In the genomic region with DNA sequence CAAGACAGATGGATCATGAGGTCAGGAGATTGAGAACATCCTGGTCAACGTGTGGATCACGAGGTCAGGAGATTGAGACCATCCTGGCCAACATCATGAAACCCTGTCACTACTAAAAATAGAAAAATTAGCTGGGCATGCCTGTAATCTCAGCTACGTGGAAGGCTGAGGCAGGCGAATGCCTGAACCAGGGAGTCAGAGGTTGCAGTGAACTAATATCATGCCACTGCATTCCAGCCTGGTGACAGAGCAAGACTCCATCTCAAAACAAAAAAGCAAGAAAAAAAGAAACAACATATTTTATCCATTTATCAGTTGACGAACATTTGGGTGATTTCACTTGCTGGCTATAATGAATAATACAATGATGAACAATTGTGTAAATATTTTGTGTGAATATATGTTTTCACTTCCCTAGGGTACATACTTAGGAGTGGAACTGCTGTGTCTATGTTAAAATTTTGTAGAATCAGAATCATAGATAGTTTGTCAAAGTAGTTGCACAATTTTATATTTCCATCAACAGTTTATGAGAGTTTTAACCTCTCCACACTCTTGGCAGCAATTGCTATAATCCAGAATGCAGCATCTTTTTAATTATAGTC, we compare ENCODE assay signal across 20 cellular contexts. TPM values are rescaled to one million over a fixed set of nuclear protein-coding genes. Genes with fewer than 3 reads are reported as not detected.
A peak's percentile ranks its signal among the peaks of the same experiment; 100 is the strongest.
DNase-seq lines count a peak whose midpoint lies in the region; ATAC-seq, FAIRE-seq and TF ChIP-seq lines count a peak whose summit lies in the region.
"Had no signal": no experiment of that assay in that cellular context is flagged by ENCODE, and none has a peak within 500 bp of the region (broad histone marks: within the 10 kb centered on the region; RNA-seq: fewer than 3 reads in every experiment).

No MANE protein-coding gene starts in this region.

- H3K4me3 ChIP-seq in left ventricle myocardium inferior (no peak overlapping the region), RWPE2 (ENCODE audit: severe bottlenecking) (no peak overlapping the region), fibroblast of villous mesenchyme (ENCODE audit: low read depth, low read length) (no peak overlapping the region), thoracic aorta (no peak overlapping the region)
- H3K4me3 ChIP-seq: breast epithelium, ovary, upper lobe of left lung had no signal

- H3K27ac ChIP-seq in left ventricle myocardium inferior (replicated peaks) (peak overlapping the region; percentile 46), RWPE2 (ENCODE audit: poor library complexity, severe bottlenecking) (peak overlapping the region; percentile 95), thoracic aorta (peak overlapping the region; percentile 43 to 60)
- H3K27ac ChIP-seq: breast epithelium, ovary, upper lobe of left lung had no signal

- H3K27me3 ChIP-seq in left ventricle myocardium inferior (ENCODE audit: low read depth) (no peaks in the 10 kb centered on the region), RWPE2 (ENCODE audit: insufficient read depth, poor library complexity, severe bottlenecking) (no peaks in the 10 kb centered on the region), thoracic aorta (replicated peaks; ENCODE audit: insufficient read depth) (no peaks in the 10 kb centered on the region)
- H3K27me3 ChIP-seq: breast epithelium, ovary, upper lobe of left lung had no signal

- H3K4me1 ChIP-seq in left ventricle myocardium inferior (no peaks in the 10 kb centered on the region), RWPE2 (ENCODE audit: insufficient read depth, poor library complexity, severe bottlenecking) (peaks cover 30% of the 10 kb centered on the region), thoracic aorta (ENCODE audit: control insufficient read depth in 1 of 2, low read depth in 2 of 2) (no peaks in the 10 kb centered on the region)
- H3K4me1 ChIP-seq: breast epithelium, upper lobe of left lung had no signal

- FAIRE-seq in H54 (lab: Jason Lieb, UNC) = no peak
- FAIRE-seq: A204.1 had no signal

- ATAC-seq in Right ventricle myocardium inferior (no peak), RWPE2 (ENCODE audit: low read depth) (peak; percentile 97), thoracic aorta (ENCODE audit: insufficient number of reproducible peaks, low FRiP score, low read depth) (peak; percentile 36)
- ATAC-seq: activated naive CD8-positive, alpha-beta T cell treated with anti-CD3 and anti-CD28 coated beads, Interleukin-2, amount 50 U/mL, for 24 hours; esophagus mucosa; HCT116; naive thymus-derived CD8-positive, alpha-beta T cell had no signal

- H3K9me3 ChIP-seq in left ventricle myocardium inferior (replicated peaks) (no peaks in the 10 kb centered on the region), RWPE2 (ENCODE audit: severe bottlenecking) (no peaks in the 10 kb centered on the region), thoracic aorta (no peaks in the 10 kb centered on the region)
- H3K9me3 ChIP-seq: breast epithelium, ovary, upper lobe of left lung had no signal

- no peak for TF ChIP-seq CTCF in left ventricle myocardium inferior (IDR thresholded peaks at IDR 0.05; ENCODE audit: borderline replicate concordance)
- no peak for TF ChIP-seq CTCF in RWPE2 (IDR thresholded peaks at IDR 0.05; ENCODE audit: poor library complexity, severe bottlenecking)
- no peak for TF ChIP-seq CTCF in fibroblast of villous mesenchyme (IDR thresholded peaks at IDR 0.05; ENCODE audit: insufficient read depth, low read depth, low read length)
- TF ChIP-seq CTCF in thoracic aorta (IDR thresholded peaks at IDR 0.05) = no peak

- intact Hi-C loops in left ventricle myocardium inferior (cut with micrococcal nuclease) (no loop called here), Right ventricle myocardium inferior (cut with DNase I) (no loop called here)

- no peak for DNase-seq in left ventricle myocardium inferior
- DNase-seq in Right ventricle myocardium inferior (ENCODE audit: missing footprints) = no peak
- peak; percentile 87 for DNase-seq in RWPE2 (ENCODE audit: low spot score)
- DNase-seq in fibroblast of villous mesenchyme (ENCODE audit: low read depth) = peak; percentile 49
- DNase-seq in thoracic aorta (ENCODE audit: low spot score) = no peak
- DNase-seq in DMS79 treated with DMSO at 0.1 percent for 48 hours (lab: John Stamatoyannopoulos, UW) = no peak
- DNase-seq in H54 (ENCODE audit: insufficient read length, low spot score) = no peak
- no peak for DNase-seq in effector CD8-positive, alpha-beta T cell (lab: John Stamatoyannopoulos, UW)
- DNase-seq: activated CD4-positive, alpha-beta T cell treated with anti-CD3 and anti-CD28 coated beads for 48 hours; activated naive CD8-positive, alpha-beta T cell treated with anti-CD3 and anti-CD28 coated beads, Interleukin-2, amount 50 U/mL, for 24 hours; DMS153; islet precursor cell; naive thymus-derived CD8-positive, alpha-beta T cell; NCI-H2029; ovary; upper lobe of left lung had no signal

- H3K36me3 ChIP-seq in left ventricle myocardium inferior (no peaks in the 10 kb centered on the region), RWPE2 (ENCODE audit: low read depth) (no peaks in the 10 kb centered on the region), thoracic aorta (no peaks in the 10 kb centered on the region)
- H3K36me3 ChIP-seq: breast epithelium, ovary, upper lobe of left lung had no signal

- TF ChIP-seq POLR2A in H54 (IDR thresholded peaks at IDR 0.05; ENCODE audit: low read depth, low read length) = no peak

RNA-seq across cellular contexts. Expression of a gene that starts 49.4 kb away (rescaled TPM):
- total RNA-seq in left ventricle myocardium inferior (25.4 TPM), Right ventricle myocardium inferior (18.7 TPM), fibroblast of villous mesenchyme (2.2 TPM in 1 of 2 replicates, not detected in the other), thoracic aorta (10 to 100 TPM; 22.2 to 34.4 TPM)
- total RNA-seq: esophagus mucosa had no signal

Comparison
In these comparisons a context has a peak if more than half of its experiments do, and no peak if none do; other contexts are left out.
1. DNase-seq: peak in RWPE2 (single experiment) and fibroblast of villous mesenchyme (single experiment); none in left ventricle myocardium inferior (single experiment), Right ventricle myocardium inferior (single experiment), thoracic aorta (single experiment), DMS79 treated with DMSO at 0.1 percent for 48 hours (single experiment), H54 (single experiment) and effector CD8-positive, alpha-beta T cell (single experiment).
2. Peak in every context shown above with its lines, with median percentiles within 50 percentile points of each other: H3K27ac ChIP-seq.